Comparison of ENCODE assay signal across 1 cellular context in the genomic region with DNA sequence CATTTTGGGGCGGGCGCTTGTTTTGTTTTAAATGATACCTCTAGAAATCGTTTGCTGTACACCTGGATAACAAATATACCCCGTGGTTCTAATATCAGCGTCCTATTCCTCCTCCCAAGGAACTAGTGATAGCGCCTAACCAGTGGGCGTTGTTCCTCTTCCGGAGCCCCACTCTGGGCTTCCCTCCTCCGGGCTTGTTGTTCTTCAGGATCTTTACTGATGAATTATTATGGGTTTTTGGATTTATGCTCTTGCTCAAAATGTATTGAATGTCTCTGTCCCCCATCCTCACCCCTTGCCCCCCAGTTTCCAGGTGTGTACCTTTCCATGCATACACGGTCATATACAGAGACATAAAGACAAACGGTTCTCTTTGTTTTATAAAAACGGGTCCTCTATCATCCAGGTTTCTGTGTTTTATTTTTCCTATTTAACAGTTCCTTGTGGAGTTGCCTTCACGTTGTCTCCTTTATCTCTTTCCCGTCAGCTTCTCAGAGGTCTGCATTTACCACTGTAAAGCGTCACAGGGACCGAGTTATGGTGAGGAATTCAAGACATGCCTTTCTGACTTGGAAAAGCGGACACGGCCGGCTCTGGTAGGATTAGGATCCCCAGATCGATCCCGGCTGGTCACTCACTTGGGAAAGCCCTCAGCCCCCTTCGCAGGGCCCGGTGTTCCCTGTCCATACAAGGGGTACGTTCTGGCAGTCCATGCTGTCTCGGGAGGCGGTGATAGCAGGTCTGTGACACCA.
TF ChIP-seq lines count a peak whose summit lies in the region.

No MANE protein-coding gene starts in this region.

TF ChIP-seq in HepG2, 621 proteins besides CTCF, POLR2A, EP300 and RAD21 (continued from another document):
- TF ChIP-seq, protein P1, sequence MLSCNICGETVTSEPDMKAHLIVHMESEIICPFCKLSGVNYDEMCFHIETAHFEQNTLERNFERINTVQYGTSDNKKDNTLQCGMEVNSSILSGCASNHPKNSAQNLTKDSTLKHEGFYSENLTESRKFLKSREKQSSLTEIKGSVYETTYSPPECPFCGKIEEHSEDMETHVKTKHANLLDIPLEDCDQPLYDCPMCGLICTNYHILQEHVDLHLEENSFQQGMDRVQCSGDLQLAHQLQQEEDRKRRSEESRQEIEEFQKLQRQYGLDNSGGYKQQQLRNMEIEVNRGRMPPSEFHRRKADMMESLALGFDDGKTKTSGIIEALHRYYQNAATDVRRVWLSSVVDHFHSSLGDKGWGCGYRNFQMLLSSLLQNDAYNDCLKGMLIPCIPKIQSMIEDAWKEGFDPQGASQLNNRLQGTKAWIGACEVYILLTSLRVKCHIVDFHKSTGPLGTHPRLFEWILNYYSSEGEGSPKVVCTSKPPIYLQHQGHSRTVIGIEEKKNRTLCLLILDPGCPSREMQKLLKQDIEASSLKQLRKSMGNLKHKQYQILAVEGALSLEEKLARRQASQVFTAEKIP (CRISPR knock-in tag; IDR thresholded peaks at IDR 0.05; ENCODE audit: borderline replicate concordance) = no peak
- TF ChIP-seq ZNF841 (CRISPR knock-in tag; IDR thresholded peaks at IDR 0.05; ENCODE audit: borderline replicate concordance) = no peak
- no peak for TF ChIP-seq POLR2G (IDR thresholded peaks at IDR 0.05; ENCODE audit: low read depth, low read length)
- TF ChIP-seq, protein P2, sequence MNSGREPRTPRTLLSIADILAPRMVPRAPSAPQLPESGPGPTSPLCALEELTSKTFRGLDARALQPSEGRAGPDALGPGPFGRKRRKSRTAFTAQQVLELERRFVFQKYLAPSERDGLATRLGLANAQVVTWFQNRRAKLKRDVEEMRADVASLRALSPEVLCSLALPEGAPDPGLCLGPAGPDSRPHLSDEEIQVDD (CRISPR knock-in tag; IDR thresholded peaks at IDR 0.05; ENCODE audit: borderline replicate concordance) = no peak
- TF ChIP-seq MEF2D (CRISPR knock-in tag; IDR thresholded peaks at IDR 0.05) = 0 out of 2 replicates have a peak, but pooled peaks have one; percentile 16
- TF ChIP-seq, protein P3, sequence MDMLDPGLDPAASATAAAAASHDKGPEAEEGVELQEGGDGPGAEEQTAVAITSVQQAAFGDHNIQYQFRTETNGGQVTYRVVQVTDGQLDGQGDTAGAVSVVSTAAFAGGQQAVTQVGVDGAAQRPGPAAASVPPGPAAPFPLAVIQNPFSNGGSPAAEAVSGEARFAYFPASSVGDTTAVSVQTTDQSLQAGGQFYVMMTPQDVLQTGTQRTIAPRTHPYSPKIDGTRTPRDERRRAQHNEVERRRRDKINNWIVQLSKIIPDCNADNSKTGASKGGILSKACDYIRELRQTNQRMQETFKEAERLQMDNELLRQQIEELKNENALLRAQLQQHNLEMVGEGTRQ (IDR thresholded peaks at IDR 0.05; ENCODE audit: low read depth, low read length) = no peak
- TF ChIP-seq, protein P3 (CRISPR knock-in tag; IDR thresholded peaks at IDR 0.05; ENCODE audit: borderline replicate concordance) = 0 out of 2 replicates have a peak, but pooled peaks have one; percentile 20
- TF ChIP-seq ZNF703 (CRISPR knock-in tag; IDR thresholded peaks at IDR 0.05; ENCODE audit: borderline replicate concordance) = 0 out of 2 replicates have a peak, but pooled peaks have one; percentile 8
- TF ChIP-seq MEIS2 (CRISPR knock-in tag; IDR thresholded peaks at IDR 0.05) = no peak
- TF ChIP-seq CBX2 (IDR thresholded peaks at IDR 0.05; ENCODE audit: low read depth, low read length) = peak; percentile 69
- no peak; the same call in 1 of the 2 replicates for TF ChIP-seq CBX2 (CRISPR knock-in tag; IDR thresholded peaks at IDR 0.05; ENCODE audit: low read depth)
- TF ChIP-seq SIN3B (IDR thresholded peaks at IDR 0.05; ENCODE audit: low read length) = no peak
- 0 out of 2 replicates have a peak, but pooled peaks have one; percentile 29 for TF ChIP-seq ZNF224 (CRISPR knock-in tag; IDR thresholded peaks at IDR 0.05)
- no peak for TF ChIP-seq ZNF678 (CRISPR knock-in tag; IDR thresholded peaks at IDR 0.05)
- TF ChIP-seq, protein P4, sequence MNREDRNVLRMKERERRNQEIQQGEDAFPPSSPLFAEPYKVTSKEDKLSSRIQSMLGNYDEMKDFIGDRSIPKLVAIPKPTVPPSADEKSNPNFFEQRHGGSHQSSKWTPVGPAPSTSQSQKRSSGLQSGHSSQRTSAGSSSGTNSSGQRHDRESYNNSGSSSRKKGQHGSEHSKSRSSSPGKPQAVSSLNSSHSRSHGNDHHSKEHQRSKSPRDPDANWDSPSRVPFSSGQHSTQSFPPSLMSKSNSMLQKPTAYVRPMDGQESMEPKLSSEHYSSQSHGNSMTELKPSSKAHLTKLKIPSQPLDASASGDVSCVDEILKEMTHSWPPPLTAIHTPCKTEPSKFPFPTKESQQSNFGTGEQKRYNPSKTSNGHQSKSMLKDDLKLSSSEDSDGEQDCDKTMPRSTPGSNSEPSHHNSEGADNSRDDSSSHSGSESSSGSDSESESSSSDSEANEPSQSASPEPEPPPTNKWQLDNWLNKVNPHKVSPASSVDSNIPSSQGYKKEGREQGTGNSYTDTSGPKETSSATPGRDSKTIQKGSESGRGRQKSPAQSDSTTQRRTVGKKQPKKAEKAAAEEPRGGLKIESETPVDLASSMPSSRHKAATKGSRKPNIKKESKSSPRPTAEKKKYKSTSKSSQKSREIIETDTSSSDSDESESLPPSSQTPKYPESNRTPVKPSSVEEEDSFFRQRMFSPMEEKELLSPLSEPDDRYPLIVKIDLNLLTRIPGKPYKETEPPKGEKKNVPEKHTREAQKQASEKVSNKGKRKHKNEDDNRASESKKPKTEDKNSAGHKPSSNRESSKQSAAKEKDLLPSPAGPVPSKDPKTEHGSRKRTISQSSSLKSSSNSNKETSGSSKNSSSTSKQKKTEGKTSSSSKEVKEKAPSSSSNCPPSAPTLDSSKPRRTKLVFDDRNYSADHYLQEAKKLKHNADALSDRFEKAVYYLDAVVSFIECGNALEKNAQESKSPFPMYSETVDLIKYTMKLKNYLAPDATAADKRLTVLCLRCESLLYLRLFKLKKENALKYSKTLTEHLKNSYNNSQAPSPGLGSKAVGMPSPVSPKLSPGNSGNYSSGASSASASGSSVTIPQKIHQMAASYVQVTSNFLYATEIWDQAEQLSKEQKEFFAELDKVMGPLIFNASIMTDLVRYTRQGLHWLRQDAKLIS (CRISPR knock-in tag; IDR thresholded peaks at IDR 0.05) = no peak
- TF ChIP-seq EHMT2 (IDR thresholded peaks at IDR 0.05; ENCODE audit: borderline replicate concordance, low read depth, low read length) = no peak
- TF ChIP-seq KLF6 (CRISPR knock-in tag; IDR thresholded peaks at IDR 0.05) = no peak
- no peak for TF ChIP-seq AHR (CRISPR knock-in tag; IDR thresholded peaks at IDR 0.05)
- TF ChIP-seq GLI4 (CRISPR knock-in tag; IDR thresholded peaks at IDR 0.05; ENCODE audit: borderline replicate concordance) = 0 out of 2 replicates have a peak, but pooled peaks have one; percentile 10
- no peak for TF ChIP-seq ZNF556 (CRISPR knock-in tag; IDR thresholded peaks at IDR 0.05; ENCODE audit: borderline replicate concordance)
- no peak for TF ChIP-seq ZNF207 (IDR thresholded peaks at IDR 0.05; ENCODE audit: borderline replicate concordance)
- TF ChIP-seq TOE1 (CRISPR knock-in tag; IDR thresholded peaks at IDR 0.05) = no peak
- TF ChIP-seq RBFOX2 (IDR thresholded peaks at IDR 0.05; ENCODE audit: low read depth, low read length) = no peak
- TF ChIP-seq SP5 (CRISPR knock-in tag; IDR thresholded peaks at IDR 0.05; ENCODE audit: borderline replicate concordance, low read depth) = no peak
- TF ChIP-seq, protein P5, sequence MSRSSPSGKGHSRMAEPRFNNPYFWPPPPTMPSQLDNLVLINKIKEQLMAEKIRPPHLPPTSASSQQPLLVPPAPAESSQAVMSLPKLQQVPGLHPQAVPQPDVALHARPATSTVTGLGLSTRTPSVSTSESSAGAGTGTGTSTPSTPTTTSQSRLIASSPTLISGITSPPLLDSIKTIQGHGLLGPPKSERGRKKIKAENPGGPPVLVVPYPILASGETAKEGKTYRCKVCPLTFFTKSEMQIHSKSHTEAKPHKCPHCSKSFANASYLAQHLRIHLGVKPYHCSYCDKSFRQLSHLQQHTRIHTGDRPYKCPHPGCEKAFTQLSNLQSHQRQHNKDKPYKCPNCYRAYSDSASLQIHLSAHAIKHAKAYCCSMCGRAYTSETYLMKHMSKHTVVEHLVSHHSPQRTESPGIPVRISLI (CRISPR knock-in tag; IDR thresholded peaks at IDR 0.05; ENCODE audit: borderline replicate concordance) = no peak
- peak; percentile 59 for TF ChIP-seq HIVEP1 (CRISPR knock-in tag; IDR thresholded peaks at IDR 0.05)
- TF ChIP-seq CEBPG (CRISPR knock-in tag; IDR thresholded peaks at IDR 0.05) = no peak
- TF ChIP-seq ZNF614 (CRISPR knock-in tag; IDR thresholded peaks at IDR 0.05; ENCODE audit: borderline replicate concordance) = no peak
- no peak for TF ChIP-seq ZNF766 (CRISPR knock-in tag; IDR thresholded peaks at IDR 0.05; ENCODE audit: borderline replicate concordance)
- TF ChIP-seq, protein P6, sequence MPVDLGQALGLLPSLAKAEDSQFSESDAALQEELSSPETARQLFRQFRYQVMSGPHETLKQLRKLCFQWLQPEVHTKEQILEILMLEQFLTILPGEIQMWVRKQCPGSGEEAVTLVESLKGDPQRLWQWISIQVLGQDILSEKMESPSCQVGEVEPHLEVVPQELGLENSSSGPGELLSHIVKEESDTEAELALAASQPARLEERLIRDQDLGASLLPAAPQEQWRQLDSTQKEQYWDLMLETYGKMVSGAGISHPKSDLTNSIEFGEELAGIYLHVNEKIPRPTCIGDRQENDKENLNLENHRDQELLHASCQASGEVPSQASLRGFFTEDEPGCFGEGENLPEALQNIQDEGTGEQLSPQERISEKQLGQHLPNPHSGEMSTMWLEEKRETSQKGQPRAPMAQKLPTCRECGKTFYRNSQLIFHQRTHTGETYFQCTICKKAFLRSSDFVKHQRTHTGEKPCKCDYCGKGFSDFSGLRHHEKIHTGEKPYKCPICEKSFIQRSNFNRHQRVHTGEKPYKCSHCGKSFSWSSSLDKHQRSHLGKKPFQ (CRISPR knock-in tag; IDR thresholded peaks at IDR 0.05; ENCODE audit: insufficient replicate concordance) = peak; percentile 63
